Comparison of ENCODE assay signal across 13 cellular contexts in genomic region chr17:45380046-45380765, GRCh38.
"Had no signal": no experiment of that assay in that cellular context is flagged by ENCODE, and none has a peak within 500 bp of the region (broad histone marks: within the 10 kb centered on the region; RNA-seq: fewer than 3 reads in every experiment).

No MANE protein-coding gene starts in this region.

- H3K9me3 Mint-ChIP-seq: activated CD8-positive, alpha-beta T cell treated with anti-CD3 and anti-CD28 coated beads for 36 hours; activated T-cell treated with anti-CD3 and anti-CD28 coated beads, Interleukin-2, amount 50 U/mL, for 72 hours; central memory CD8-positive, alpha-beta T cell; effector memory CD8-positive, alpha-beta T cell had no signal

- H3K27ac Mint-ChIP-seq: activated CD4-positive, alpha-beta T cell treated with anti-CD3 and anti-CD28 coated beads for 36 hours; activated CD8-positive, alpha-beta T cell treated with anti-CD3 and anti-CD28 coated beads for 36 hours; activated T-cell treated with anti-CD3 and anti-CD28 coated beads, Interleukin-2, amount 50 U/mL, for 72 hours; effector memory CD8-positive, alpha-beta T cell had no signal

- H3K4me1 ChIP-seq: adrenal gland, uterus had no signal

- H3K27me3 ChIP-seq: adrenal gland, ovary, uterus had no signal

- H3K36me3 ChIP-seq: adrenal gland, ovary, uterus had no signal

- H3K9me3 ChIP-seq: adrenal gland, ovary, uterus had no signal

- H3K27ac ChIP-seq: adrenal gland, ovary, uterus had no signal

- H3K4me3 Mint-ChIP-seq: activated CD4-positive, alpha-beta T cell treated with anti-CD3 and anti-CD28 coated beads for 36 hours; activated CD8-positive, alpha-beta T cell treated with anti-CD3 and anti-CD28 coated beads for 36 hours; activated T-cell treated with anti-CD3 and anti-CD28 coated beads, Interleukin-2, amount 50 U/mL, for 72 hours; central memory CD8-positive, alpha-beta T cell; effector memory CD8-positive, alpha-beta T cell had no signal

- H3K27me3 Mint-ChIP-seq: activated CD8-positive, alpha-beta T cell treated with anti-CD3 and anti-CD28 coated beads for 36 hours; central memory CD8-positive, alpha-beta T cell had no signal

- DNase-seq: activated CD4-positive, alpha-beta T cell treated with anti-CD3 and anti-CD28 coated beads for 36 hours; activated CD8-positive, alpha-beta memory T cell treated with anti-CD3 and anti-CD28 coated beads, Interleukin-2, amount 50 U/mL, for 4 hours; activated CD8-positive, alpha-beta T cell treated with anti-CD3 and anti-CD28 coated beads for 36 hours; activated naive CD4-positive, alpha-beta T cell; activated T-cell treated with anti-CD3 and anti-CD28 coated beads, Interleukin-2, amount 50 U/mL, for 72 hours; adrenal gland; effector memory CD8-positive, alpha-beta T cell; hippocampal formation; ovary; stimulated activated CD4-positive, alpha-beta T cell treated with anti-CD3 and anti-CD28 coated beads, Interleukin-4, amount 100 ng/mL, for 4 hours; SW 1271; uterus had no signal

- ATAC-seq: activated CD4-positive, alpha-beta T cell treated with anti-CD3 and anti-CD28 coated beads for 36 hours; activated CD8-positive, alpha-beta T cell treated with anti-CD3 and anti-CD28 coated beads for 36 hours; activated T-cell treated with anti-CD3 and anti-CD28 coated beads, Interleukin-2, amount 50 U/mL, for 72 hours; effector memory CD8-positive, alpha-beta T cell had no signal

- H3K4me3 ChIP-seq: adrenal gland, ovary, uterus had no signal
